ENCODE assay signal across 9 cellular contexts in genomic region chr12:49358548-49359141, GRCh38. TPM values are rescaled to one million over a fixed set of nuclear protein-coding genes. Genes with fewer than 3 reads are reported as not detected.
DNase-seq lines count a peak whose midpoint lies in the region; ATAC-seq and TF ChIP-seq lines count a peak whose summit lies in the region.
"Had no signal": no experiment of that assay in that cellular context is flagged by ENCODE, and none has a peak within 500 bp of the region (broad histone marks: within the 10 kb centered on the region; RNA-seq: fewer than 3 reads in every experiment).

No MANE protein-coding gene starts in this region.

- no peak overlapping the region for H3K4me2 ChIP-seq in DND-41 (ENCODE audit: insufficient read depth, low read length)

- peak; percentile 76 for DNase-seq in DND-41
- peak; percentile 21 for DNase-seq in NCI-H345 (lab: John Stamatoyannopoulos, UW)
- peak; percentile 92 for DNase-seq in endodermal cell
- DNase-seq in midbrain (lab: John Stamatoyannopoulos, UW): peak; percentile 67
- no peak for DNase-seq in MG63

- no peaks in the 10 kb centered on the region for H3K79me2 ChIP-seq in DND-41 (ENCODE audit: insufficient read depth, low read length)

- no peak overlapping the region for H3K4me3 ChIP-seq in DND-41 (ENCODE audit: low read depth in 1 of 2, low read length in 2 of 2)
- H3K4me3 ChIP-seq in endodermal cell (ENCODE audit: low read length): no peak overlapping the region
- no peak overlapping the region for H3K4me3 ChIP-seq in MG63

- no peaks in the 10 kb centered on the region for H3K9me3 Mint-ChIP-seq in endodermal cell

- H3K9me3 ChIP-seq in DND-41 (ENCODE audit: insufficient read depth, low read length, severe bottlenecking) (no peaks in the 10 kb centered on the region), endodermal cell (ENCODE audit: control insufficient read depth, low read length) (no peaks in the 10 kb centered on the region), MG63 (no peaks in the 10 kb centered on the region)

- ATAC-seq in DND-41 (ENCODE audit: insufficient read depth, low read depth): peak; percentile 99
- ATAC-seq in HG03095 (IDR thresholded peaks at IDR 0.05; ENCODE audit: unreplicated experiment): peak; percentile 73
- ATAC-seq in GM21528 (IDR thresholded peaks at IDR 0.05; ENCODE audit: low FRiP score, unreplicated experiment): no peak

- no peaks in the 10 kb centered on the region for H3K27me3 ChIP-seq in DND-41 (ENCODE audit: insufficient read depth, low read length, poor library complexity)
- H3K27me3 ChIP-seq in endodermal cell (ENCODE audit: control insufficient read depth, insufficient read depth, low read length, poor library complexity, severe bottlenecking): no peaks in the 10 kb centered on the region
- no peaks in the 10 kb centered on the region for H3K27me3 ChIP-seq in MG63

- no peak overlapping the region for H3K27ac ChIP-seq in DND-41 (ENCODE audit: low read length)
- H3K27ac ChIP-seq in VCaP: no peak overlapping the region; the same call in 1 of the 2 replicates
- no peak overlapping the region for H3K27ac ChIP-seq in endodermal cell (ENCODE audit: low read depth, low read length)

- no peak overlapping the region for H3K9ac ChIP-seq in DND-41 (ENCODE audit: low read depth, low read length)
- no peak overlapping the region for H3K9ac ChIP-seq in endodermal cell (ENCODE audit: extremely low read depth, low read length, poor library complexity, severe bottlenecking)

- peaks cover 6% of the 10 kb centered on the region for H3K4me1 ChIP-seq in DND-41 (ENCODE audit: insufficient read depth, low read length)
- no peaks in the 10 kb centered on the region for H3K4me1 ChIP-seq in endodermal cell (ENCODE audit: control insufficient read depth, insufficient read depth, low read length)

- no peak overlapping the region for H3K4me3 Mint-ChIP-seq in endodermal cell

- H3K27me3 Mint-ChIP-seq in endodermal cell (ENCODE audit: insufficient read depth): peaks cover 10% of the 10 kb centered on the region

- H3K27ac Mint-ChIP-seq in endodermal cell: no peak overlapping the region

- no peaks in the 10 kb centered on the region for H4K20me1 ChIP-seq in DND-41 (ENCODE audit: insufficient read depth, low read length)

- 0 to 27% methylated on average over 1 to 4 of the region's 4 CpGs for WGBS in endodermal cell (ENCODE audit: insufficient coverage in 1 of 2, insufficient read length in 1 of 2), 2 experiments

- H3K36me3 ChIP-seq in DND-41 (ENCODE audit: insufficient read depth, low read length): no peaks in the 10 kb centered on the region
- no peaks in the 10 kb centered on the region for H3K36me3 ChIP-seq in endodermal cell (ENCODE audit: control insufficient read depth, insufficient read depth, low read length)
- H3K36me3 ChIP-seq in MG63: no peaks in the 10 kb centered on the region

- H2AFZ ChIP-seq in DND-41 (ENCODE audit: low read depth, low read length): no peak overlapping the region

- H3K36me3 Mint-ChIP-seq in endodermal cell (ENCODE audit: low read depth): no peaks in the 10 kb centered on the region

- TF ChIP-seq CTCF in DND-41 (IDR thresholded peaks at IDR 0.05; ENCODE audit: borderline replicate concordance, extremely low read depth, low read length, poor library complexity, severe bottlenecking): peak; percentile 89
- peak; percentile 93 for TF ChIP-seq CTCF in VCaP (conservative IDR thresholded peaks at IDR 0.05)
- TF ChIP-seq CTCF in endodermal cell (conservative IDR thresholded peaks at IDR 0.05): peak; percentile 89

- H3K4me1 Mint-ChIP-seq in endodermal cell: peaks cover 1% of the 10 kb centered on the region

RNA-seq across cellular contexts. Expression of gene SPATS2, which starts 8.6 kb away (rescaled TPM):
- 10 to 100 TPM; 50.2 to 64.8 TPM for total RNA-seq in endodermal cell
- polyA plus RNA-seq in endodermal cell (2013, experiment 1 of 2): 52.3 TPM
- 46.9 TPM for polyA plus RNA-seq in endodermal cell (2013, experiment 2 of 2)
- total RNA-seq in MG63 (2014; rRNA removed; shearing (Covaris generic); ENCODE audit: low replicate concordance): 32.5 and 43.8 TPM in 2 replicates

RNA-seq across cellular contexts. Expression of gene DNAJC22, which starts 12.0 kb away (rescaled TPM):
- total RNA-seq in endodermal cell: 1 to 10 TPM; 1.9 to 4.6 TPM
- 1.9 TPM for polyA plus RNA-seq in endodermal cell (2013, experiment 1 of 2)
- polyA plus RNA-seq in endodermal cell (2013, experiment 2 of 2): 2.2 TPM
- total RNA-seq in MG63 (2014; rRNA removed; shearing (Covaris generic); ENCODE audit: low replicate concordance): 3.1 and 6.5 TPM in 2 replicates
- total RNA-seq: activated CD8-positive, alpha-beta memory T cell treated with anti-CD3 and anti-CD28 coated beads for 36 hours had no signal

RNA-seq across cellular contexts. Expression of gene C1QL4, which starts 21.7 kb away (rescaled TPM):
- total RNA-seq in endodermal cell: under 1 TPM; 0.20 to 0.38 TPM
- 31.0 TPM for polyA plus RNA-seq in endodermal cell (2013, experiment 1 of 2)
- 38.9 TPM for polyA plus RNA-seq in endodermal cell (2013, experiment 2 of 2)
- 0.10 TPM in 1 of 2 replicates, not detected in the other for total RNA-seq in MG63 (2014; rRNA removed; shearing (Covaris generic); ENCODE audit: low replicate concordance)
- total RNA-seq: activated CD8-positive, alpha-beta memory T cell treated with anti-CD3 and anti-CD28 coated beads for 36 hours had no signal

RNA-seq across cellular contexts. Expression of gene TROAP, which starts 35.6 kb away (rescaled TPM):
- 10 to 100 TPM; 60.5 to 87.4 TPM for total RNA-seq in endodermal cell
- 89.3 TPM for polyA plus RNA-seq in endodermal cell (2013, experiment 1 of 2)
- polyA plus RNA-seq in endodermal cell (2013, experiment 2 of 2): 86.0 TPM
- 24.3 and 37.3 TPM in 2 replicates for total RNA-seq in MG63 (2014; rRNA removed; shearing (Covaris generic); ENCODE audit: low replicate concordance)
